8 cellular contexts compared by ENCODE assay signal in genomic region chr11:86244063-86244521, GRCh38. TPM values are rescaled to one million over a fixed set of nuclear protein-coding genes. Genes with fewer than 3 reads are reported as not detected.
A peak's percentile ranks its signal among the peaks of the same experiment; 100 is the strongest.
DNase-seq lines count a peak whose midpoint lies in the region; ATAC-seq lines count a peak whose summit lies in the region.

No MANE protein-coding gene starts in this region.

- peak overlapping the region; percentile 58 for H3K9ac ChIP-seq in endocrine pancreas (ENCODE audit: control insufficient read depth, insufficient read depth, low read length)

- DNase-seq in NCI-H2107 (lab: John Stamatoyannopoulos, UW) (peak; percentile 83), NCI-H2107 treated with DMSO at 0.1 percent for 48 hours (lab: John Stamatoyannopoulos, UW; ENCODE audit: unreplicated experiment) (no peak)
- DNase-seq in Jurkat, Clone E6-1 (ENCODE audit: low read depth, low spot score) = peak; percentile 89
- DNase-seq in activated CD4-positive, alpha-beta T cell treated with anti-CD3 and anti-CD28 coated beads, Interleukin-2, amount 50 U/mL, for 1 hour = peak; percentile 85
- DNase-seq in stimulated activated CD8-positive, alpha-beta memory T cell treated with anti-CD3 and anti-CD28 coated beads, Interleukin-2, amount 100 ng/mL, for 1 hour (ENCODE audit: low read depth in 2 of 2) = peak; percentile 72 to 85

- H3K27me3 ChIP-seq in endocrine pancreas (ENCODE audit: control insufficient read depth, insufficient read depth, low read length) = no peaks in the 10 kb centered on the region

- peak overlapping the region; percentile 94 for H3K4me3 ChIP-seq in Jurkat, Clone E6-1 (ENCODE audit: low read length)
- peak overlapping the region; percentile 91 for H3K4me3 ChIP-seq in endocrine pancreas (ENCODE audit: control insufficient read depth, insufficient read depth, low read length)
- H3K4me3 ChIP-seq in mesodermal cell (ENCODE audit: extremely low read depth, insufficient read depth, low read length, poor library complexity, severe bottlenecking) = peak overlapping the region; percentile 92

- H3K4me1 ChIP-seq in endocrine pancreas (ENCODE audit: control insufficient read depth, insufficient read depth, low read length) = peaks cover 5% of the 10 kb centered on the region
- peaks cover 19% of the 10 kb centered on the region for H3K4me1 ChIP-seq in mesodermal cell (ENCODE audit: control insufficient read depth, insufficient read depth, low read length, poor library complexity, severe bottlenecking)

- 5 to 7% methylated on average over 17 to 18 of the region's 18 CpGs for WGBS in mesodermal cell (ENCODE audit: insufficient coverage in 2 of 2), 2 experiments

- H3K36me3 ChIP-seq in endocrine pancreas (ENCODE audit: control insufficient read depth, insufficient read depth, low read length) (no peaks in the 10 kb centered on the region), mesodermal cell (ENCODE audit: control insufficient read depth, insufficient read depth, low read length) (no peaks in the 10 kb centered on the region)

- peak; percentile 66 for ATAC-seq in GM21717 (IDR thresholded peaks at IDR 0.05; ENCODE audit: unreplicated experiment)

- peak overlapping the region; percentile 100 for H3K27ac ChIP-seq in mesodermal cell (ENCODE audit: low read depth, low read length, severe bottlenecking)

- H3K9me3 ChIP-seq in endocrine pancreas (ENCODE audit: control insufficient read depth, low read length) (no peaks in the 10 kb centered on the region), mesodermal cell (ENCODE audit: control insufficient read depth, low read length) (no peaks in the 10 kb centered on the region)

RNA-seq across cellular contexts. Expression of gene EED, which starts 0.5 kb away (rescaled TPM):
- polyA plus RNA-seq in Jurkat, Clone E6-1 (2012; ENCODE audit: insufficient read depth, insufficient read length) = 34.5 TPM
- polyA plus RNA-seq in mesodermal cell (2013, experiment 1 of 2) = 31.1 TPM
- 36.3 TPM for polyA plus RNA-seq in mesodermal cell (2013, experiment 2 of 2)

RNA-seq across cellular contexts. Expression of gene HIKESHI, which starts 57.9 kb away (rescaled TPM):
- 104 TPM for polyA plus RNA-seq in Jurkat, Clone E6-1 (2012; ENCODE audit: insufficient read depth, insufficient read length)
- 82.6 TPM for polyA plus RNA-seq in mesodermal cell (2013, experiment 1 of 2)
- 75.4 TPM for polyA plus RNA-seq in mesodermal cell (2013, experiment 2 of 2)
